ENCODE assay signal across 19 cellular contexts in the genomic region with DNA sequence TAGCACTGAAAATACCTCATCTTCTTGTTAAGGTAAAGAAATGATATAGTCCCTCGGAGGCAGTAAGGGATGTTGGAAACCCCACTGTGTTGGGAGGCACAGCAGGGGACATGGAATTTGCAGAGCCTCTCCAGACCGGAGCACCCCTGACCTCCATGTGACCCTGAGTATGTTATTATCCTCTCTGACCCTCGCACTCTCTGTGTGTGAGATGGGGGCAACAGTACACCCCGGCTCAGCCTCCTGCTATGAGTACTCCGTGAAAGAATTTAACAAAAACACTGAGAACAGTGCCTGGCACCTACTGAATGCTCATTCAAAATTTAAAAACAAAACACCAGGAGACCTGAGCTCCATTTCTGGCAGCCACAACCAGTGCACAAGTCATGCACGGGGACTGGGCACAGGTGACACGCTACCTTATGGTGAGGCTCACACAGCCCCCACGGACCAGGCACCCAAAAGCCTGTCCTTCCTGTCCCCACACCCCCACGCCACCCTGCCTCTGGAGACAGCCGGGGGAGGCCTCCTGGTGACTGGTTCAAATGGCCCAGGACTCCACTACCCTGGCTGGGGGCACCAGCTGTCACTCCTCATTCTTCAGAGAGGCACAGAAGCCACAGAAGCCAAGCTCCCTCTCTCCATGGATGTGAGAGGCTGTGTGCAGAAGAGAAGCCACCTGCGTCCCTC. TPM values are rescaled to one million over a fixed set of nuclear protein-coding genes. Genes with fewer than 3 reads are reported as not detected.
A peak's percentile ranks its signal among the peaks of the same experiment; 100 is the strongest.
DNase-seq lines count a peak whose midpoint lies in the region; ATAC-seq, FAIRE-seq and TF ChIP-seq lines count a peak whose summit lies in the region.
"Had no signal": no experiment of that assay in that cellular context is flagged by ENCODE, and none has a peak within 500 bp of the region (broad histone marks: within the 10 kb centered on the region; RNA-seq: fewer than 3 reads in every experiment).

No MANE protein-coding gene starts in this region.

- intact Hi-C loops in kidney (cut with DNase I) (no loop called here), spleen (cut with DNase I; ENCODE audit: low total_unique reads) (no loop called here)

- no peak overlapping the region for H3K9ac ChIP-seq in kidney (ENCODE audit: low read length in 2 of 2)
- H3K9ac ChIP-seq: KMS-11 had no signal

- no peak for TF ChIP-seq CTCF in kidney (IDR thresholded peaks at IDR 0.05; ENCODE audit: borderline replicate concordance, extremely low read depth, insufficient read depth)
- TF ChIP-seq CTCF in spleen (IDR thresholded peaks at IDR 0.05 in 8 of 11, conservative IDR thresholded peaks at IDR 0.05 in 3 of 11): no peak

- peaks cover 9 to 23% of the 10 kb centered on the region in 2 donors for H3K4me1 ChIP-seq in kidney (ENCODE audit: control insufficient read depth in 1 of 2, insufficient read depth in 1 of 2, low read depth in 1 of 2, low read length in 2 of 2)
- H3K4me1 ChIP-seq in spleen: peaks cover 0 to 9% (median 1%) of the 10 kb centered on the region in 6 donors

- H3K9me3 ChIP-seq in kidney (ENCODE audit: control insufficient read depth in 1 of 2, low read length in 2 of 2) (no peaks in the 10 kb centered on the region), spleen (no peaks in the 10 kb centered on the region)

- DNase-seq in activated effector memory CD4-positive, alpha-beta T cell treated with anti-CD3 and anti-CD28 coated beads, Interleukin-2, amount 50 U/mL, for 16 hours: peak; percentile 36
- no peak for DNase-seq in activated effector memory CD4-positive, alpha-beta T cell treated with Interleukin-2 at 50 U/mL for 16 hours
- peak; percentile 87 to 96 for DNase-seq in NCI-H524 (lab: John Stamatoyannopoulos, UW)
- peak; percentile 55 for DNase-seq in kidney
- peak; percentile 54 for DNase-seq in spleen
- no peak for DNase-seq in activated CD4-positive, alpha-beta T cell treated with anti-CD3 and anti-CD28 coated beads, Interleukin-2, amount 50 U/mL, for 1 hour
- no peak for DNase-seq in SW 1271 (lab: John Stamatoyannopoulos, UW)
- DNase-seq: ACHN; activated CD4-positive, alpha-beta T cell treated with anti-CD3 and anti-CD28 coated beads, Interleukin-2, amount 50 U/mL, for 48 hours; activated naive CD8-positive, alpha-beta T cell treated with anti-CD3 and anti-CD28 coated beads, Interleukin-2, amount 50 U/mL, for 24 hours; activated T-cell treated with anti-CD3 and anti-CD28 coated beads, Interleukin-2, amount 50 U/mL, for 24 hours; left ventricle myocardium superior; naive thymus-derived CD4-positive, alpha-beta T cell had no signal

- TF ChIP-seq POLR2A in spleen (IDR thresholded peaks at IDR 0.05): no peak

- H3K36me3 ChIP-seq in kidney (ENCODE audit: control insufficient read depth in 1 of 2, insufficient read depth in 2 of 2, low read length in 2 of 2): no peaks in the 10 kb centered on the region
- no peaks in the 10 kb centered on the region for H3K36me3 ChIP-seq in spleen

- H3K27ac ChIP-seq in kidney (ENCODE audit: low read depth in 2 of 2, low read length in 2 of 2): peak overlapping the region; percentile 52 to 60
- H3K27ac ChIP-seq in spleen: no peak overlapping the region
- H3K27ac ChIP-seq: HL-60, KMS-11 had no signal

- H3K27me3 ChIP-seq in spleen (replicated peaks in 1 of 7): peaks cover 0 to 21% (median 0%) of the 10 kb centered on the region in 7 donors

- no peak for FAIRE-seq in kidney (lab: Jason Lieb, UNC)
- FAIRE-seq: endometrium, G401.6, GM12878 had no signal

- WGBS in spleen, 5 donors: 83 to 86% (median 85%) methylated on average over 10 to 11 of the region's 11 CpGs

- ATAC-seq in HG03442 (IDR thresholded peaks at IDR 0.05; ENCODE audit: unreplicated experiment): no peak
- ATAC-seq: activated naive CD8-positive, alpha-beta T cell treated with anti-CD3 and anti-CD28 coated beads, Interleukin-2, amount 50 U/mL, for 24 hours; GM12878; left ventricle myocardium superior; naive thymus-derived CD4-positive, alpha-beta T cell had no signal

- H3K4me3 ChIP-seq in kidney (ENCODE audit: low read length in 2 of 2) (no peak overlapping the region), spleen (no peak overlapping the region)
- H3K4me3 ChIP-seq: GM12878 had no signal

RNA-seq across cellular contexts. Expression of gene NINL, which starts 6.1 kb away (rescaled TPM):
- total RNA-seq in kidney (25.2 TPM), spleen (10 to 100 TPM in 3 of 7 donors, 1 to 10 TPM in 4; 6.7 to 16.1 (median 9.4) TPM)
- polyA plus RNA-seq in kidney (ENCODE audit: insufficient read depth, low read depth, low replicate concordance) (23.4 TPM), spleen (1 to 10 TPM; 3.1 to 7.1 (median 3.2) TPM)

RNA-seq across cellular contexts. Expression of gene NANP, which starts 44.6 kb away (rescaled TPM):
- total RNA-seq in kidney: 5.1 TPM
- 3.4 TPM for polyA plus RNA-seq in kidney (ENCODE audit: insufficient read depth, low read depth, low replicate concordance)
- total RNA-seq in spleen: 1 to 10 TPM; 2.9 to 6.1 (median 3.4) TPM
- polyA plus RNA-seq in spleen: 1 to 10 TPM; 1.2 to 2.1 (median 1.6) TPM

Comparison
In these comparisons a context has a peak if more than half of its experiments do, and no peak if none do; other contexts are left out.
1. DNase-seq: peak in activated effector memory CD4-positive, alpha-beta T cell treated with anti-CD3 and anti-CD28 coated beads, Interleukin-2, amount 50 U/mL, for 16 hours (single experiment), NCI-H524 (2 of 2), kidney (single experiment) and spleen (single experiment); none in activated effector memory CD4-positive, alpha-beta T cell treated with Interleukin-2 at 50 U/mL for 16 hours (single experiment), activated CD4-positive, alpha-beta T cell treated with anti-CD3 and anti-CD28 coated beads, Interleukin-2, amount 50 U/mL, for 1 hour (single experiment) and SW 1271 (0 of 2).
2. H3K27ac ChIP-seq: peak in kidney (2 of 2); none in spleen (0 of 8).